Comparison of ENCODE assay signal across 12 cellular contexts in the genomic region with DNA sequence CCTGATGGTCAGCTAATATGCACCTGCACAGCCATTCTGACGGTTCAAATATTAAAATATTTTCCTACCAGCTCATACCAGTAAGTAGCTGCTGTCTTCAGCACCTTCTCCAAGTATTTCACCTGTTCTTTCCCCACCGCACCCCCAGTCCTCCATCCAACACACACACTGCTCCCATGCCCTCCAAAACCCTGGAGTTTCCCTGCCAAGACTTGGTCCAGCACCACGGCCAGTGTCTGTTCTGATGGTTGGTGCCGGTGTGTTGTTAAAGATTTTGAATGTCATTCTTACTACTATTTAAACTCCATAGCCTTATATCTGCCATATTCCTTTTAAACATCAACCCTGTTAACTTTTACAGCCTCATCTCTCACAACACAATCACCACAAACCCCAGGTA.
DNase-seq lines count a peak whose midpoint lies in the region; ATAC-seq and TF ChIP-seq lines count a peak whose summit lies in the region.
"Had no signal": no experiment of that assay in that cellular context is flagged by ENCODE, and none has a peak within 500 bp of the region (broad histone marks: within the 10 kb centered on the region; RNA-seq: fewer than 3 reads in every experiment).

No MANE protein-coding gene starts in this region.

- H2AFZ ChIP-seq in SK-N-SH (ENCODE audit: low read depth) = no peak overlapping the region

- WGBS in SK-N-SH (ENCODE audit: low lambda C conversion rate) = 46% methylated on average over 4 of the region's 4 CpGs

- POLR2A ChIA-PET in SK-N-SH (lab: Yijun Ruan, JAX) = interaction anchor here (0.9 kb wide), 1 partner anchor 66 kb away, joined by 3 read pairs; no protein-coding TSS in a partner anchor

- H3K4me3 ChIP-seq in SK-N-SH (ENCODE audit: low read depth in 2 of 2, low read length in 1 of 2) (no peak overlapping the region), WERI-Rb-1 (ENCODE audit: low read depth, low read length) (no peak overlapping the region)
- H3K4me3 ChIP-seq: BLaER1 treated with 17β-estradiol and CSF1 and Interleukin-3, amounts not matched to agents 10 nM and 100 nM had no signal

- ATAC-seq in SK-N-SH treated with all-trans-retinoic acid at 6 μM for 48 hours = no peak

- H3K9me2 ChIP-seq in SK-N-SH = no peaks in the 10 kb centered on the region

- peaks cover 31% of the 10 kb centered on the region for H3K4me1 Mint-ChIP-seq in glutamatergic neuron (ENCODE audit: low read depth, unreplicated experiment)

- H3K79me2 ChIP-seq in SK-N-SH (ENCODE audit: insufficient read depth) = no peaks in the 10 kb centered on the region

- H3K9me3 ChIP-seq in SK-N-SH (no peaks in the 10 kb centered on the region), WERI-Rb-1 (ENCODE audit: severe bottlenecking) (no peaks in the 10 kb centered on the region)
- H3K9me3 ChIP-seq: BLaER1 treated with 17β-estradiol and CSF1 and Interleukin-3, amounts not matched to agents 10 nM and 100 nM had no signal

- H3K27me3 ChIP-seq in SK-N-SH (ENCODE audit: insufficient read depth) (no peaks in the 10 kb centered on the region), WERI-Rb-1 (ENCODE audit: insufficient read depth, low read depth, severe bottlenecking) (no peaks in the 10 kb centered on the region)
- H3K27me3 ChIP-seq: BLaER1 treated with 17β-estradiol and CSF1 and Interleukin-3, amounts not matched to agents 10 nM and 100 nM had no signal

- no peaks in the 10 kb centered on the region for H3F3A ChIP-seq in SK-N-SH (replicated peaks; ENCODE audit: insufficient read depth)

- TF ChIP-seq CTCF in SK-N-SH (IDR thresholded peaks at IDR 0.05) (no peak), WERI-Rb-1 (IDR thresholded peaks at IDR 0.05; ENCODE audit: low read depth, low read length) (no peak), glutamatergic neuron (IDR thresholded peaks at IDR 0.05; ENCODE audit: partially characterized antibody, unreplicated experiment) (no peak)

- H4K20me1 ChIP-seq in SK-N-SH (ENCODE audit: insufficient read depth) = no peaks in the 10 kb centered on the region
- H4K20me1 ChIP-seq: BLaER1 treated with 17β-estradiol and CSF1 and Interleukin-3, amounts not matched to agents 10 nM and 100 nM had no signal

- H3K9ac ChIP-seq in SK-N-SH = no peak overlapping the region
- H3K9ac ChIP-seq: BLaER1 treated with 17β-estradiol and CSF1 and Interleukin-3, amounts not matched to agents 10 nM and 100 nM had no signal

- TF ChIP-seq EP300 in SK-N-SH (IDR thresholded peaks at IDR 0.05; ENCODE audit: borderline replicate concordance in 1 of 2, low read depth in 1 of 2, low read length in 1 of 2) = no peak

- TF ChIP-seq RAD21 in SK-N-SH (IDR thresholded peaks at IDR 0.05; ENCODE audit: low read length) = no peak

- H3K27ac ChIP-seq in SK-N-SH (ENCODE audit: low read depth in 2 of 2, low read length in 1 of 2) (peak overlapping the region in 1 of 2 experiments; percentile 91; a peak in 2 of 4 replicates), WERI-Rb-1 (peak overlapping the region; percentile 82)
- H3K27ac ChIP-seq: BLaER1 treated with 17β-estradiol and CSF1 and Interleukin-3, amounts not matched to agents 10 nM and 100 nM had no signal

- DNase-seq in SK-N-SH (no peak), WERI-Rb-1 (no peak), glutamatergic neuron (no peak), C1 segment of cervical spinal cord (lab: John Stamatoyannopoulos, UW) (no peak), medulla oblongata (ENCODE audit: extremely low spot score) (no peak), LoVo (ENCODE audit: low spot score) (no peak)
- DNase-seq: CD4-positive, alpha-beta T cell; EL; HCEC 1CT; IMR-90 had no signal

- peaks cover 4% of the 10 kb centered on the region for H3K36me3 Mint-ChIP-seq in glutamatergic neuron (ENCODE audit: unreplicated experiment)

- H3K4me3 Mint-ChIP-seq in glutamatergic neuron (ENCODE audit: unreplicated experiment) = peak overlapping the region; percentile 19
- H3K4me3 Mint-ChIP-seq: CD4-positive, alpha-beta T cell had no signal

- H3K4me2 ChIP-seq in SK-N-SH = no peak overlapping the region
- H3K4me2 ChIP-seq: BLaER1 treated with 17β-estradiol and CSF1 and Interleukin-3, amounts not matched to agents 10 nM and 100 nM had no signal

- H3K27ac Mint-ChIP-seq in glutamatergic neuron (ENCODE audit: unreplicated experiment) = no peak overlapping the region
- H3K27ac Mint-ChIP-seq: CD4-positive, alpha-beta T cell had no signal

- peaks cover 17% of the 10 kb centered on the region for H3K27me3 Mint-ChIP-seq in glutamatergic neuron (ENCODE audit: unreplicated experiment)

- CTCF ChIA-PET in SK-N-SH (lab: Yijun Ruan, JAX) = interaction anchor here (0.7 to 2.2 kb wide), 6 partner anchors 13 to 281 kb away, joined by 3 to 7 read pairs (median 4); no protein-coding TSS in a partner anchor

- no peaks in the 10 kb centered on the region for H3K36me3 ChIP-seq in SK-N-SH (replicated peaks in 1 of 2; ENCODE audit: control insufficient read depth in 1 of 2, insufficient read depth in 2 of 2, low read length in 1 of 2)
- H3K36me3 ChIP-seq in WERI-Rb-1 = no peaks in the 10 kb centered on the region
- H3K36me3 ChIP-seq: BLaER1 treated with 17β-estradiol and CSF1 and Interleukin-3, amounts not matched to agents 10 nM and 100 nM had no signal

- peaks cover 2% of the 10 kb centered on the region for H3K9me3 Mint-ChIP-seq in glutamatergic neuron (ENCODE audit: unreplicated experiment)
- H3K9me3 Mint-ChIP-seq: CD4-positive, alpha-beta T cell had no signal

- H3K4me1 ChIP-seq in SK-N-SH (ENCODE audit: control insufficient read depth in 1 of 2, insufficient read depth in 2 of 2, low read depth in 1 of 2, low read length in 1 of 2) = peaks cover 0 to 31% of the 10 kb centered on the region in 2 experiments; a peak in 1 of 4 replicates
- H3K4me1 ChIP-seq: BLaER1 treated with 17β-estradiol and CSF1 and Interleukin-3, amounts not matched to agents 10 nM and 100 nM had no signal

TF ChIP-seq in SK-N-SH, 30 proteins besides CTCF, POLR2A, EP300 and RAD21:
- TF ChIP-seq TEAD4 (IDR thresholded peaks at IDR 0.05; ENCODE audit: borderline replicate concordance, insufficient read depth) (no peak), REST (IDR thresholded peaks at IDR 0.05; ENCODE audit: low read depth, low read length) (peak; percentile 77; the same call in 1 of the 2 replicates)

TF ChIP-seq in SK-N-SH treated with all-trans-retinoic acid at 6 μM for 48 hours, 23 proteins besides CTCF, POLR2A, EP300 and RAD21:
- no peak for TF ChIP-seq ZNF70 (CRISPR knock-in tag; IDR thresholded peaks at IDR 0.05)
- no peak for TF ChIP-seq SNAI2 (CRISPR knock-in tag; IDR thresholded peaks at IDR 0.05)
- TF ChIP-seq POU6F1 (CRISPR knock-in tag; IDR thresholded peaks at IDR 0.05; ENCODE audit: borderline replicate concordance, low read depth) = no peak
- no peak for TF ChIP-seq PATZ1 (CRISPR knock-in tag; IDR thresholded peaks at IDR 0.05; ENCODE audit: borderline replicate concordance)
- no peak for TF ChIP-seq ZC3H10 (CRISPR knock-in tag; IDR thresholded peaks at IDR 0.05)
- no peak for TF ChIP-seq ZFP30 (CRISPR knock-in tag; IDR thresholded peaks at IDR 0.05)
- no peak for TF ChIP-seq RARB (CRISPR knock-in tag; IDR thresholded peaks at IDR 0.05)
- TF ChIP-seq ARNTL (CRISPR knock-in tag; IDR thresholded peaks at IDR 0.05; ENCODE audit: borderline replicate concordance, low read depth) = no peak
- no peak for TF ChIP-seq CSDC2 (CRISPR knock-in tag; IDR thresholded peaks at IDR 0.05)
- TF ChIP-seq ESRRG (CRISPR knock-in tag; IDR thresholded peaks at IDR 0.05) = no peak
- TF ChIP-seq OSR1 (CRISPR knock-in tag; IDR thresholded peaks at IDR 0.05) = no peak
- no peak for TF ChIP-seq ZNF8 (CRISPR knock-in tag; IDR thresholded peaks at IDR 0.05)
- no peak for TF ChIP-seq PPARA (CRISPR knock-in tag; IDR thresholded peaks at IDR 0.05; ENCODE audit: borderline replicate concordance)
